In genomic region chr9:98482248-98482647, GRCh38 we compare ENCODE assay signal across 18 cellular contexts.
"Had no signal": no experiment of that assay in that cellular context is flagged by ENCODE, and none has a peak within 500 bp of the region (broad histone marks: within the 10 kb centered on the region; RNA-seq: fewer than 3 reads in every experiment).

No MANE protein-coding gene starts in this region.

- H3K4me2 ChIP-seq: hepatocyte had no signal

- H3K27me3 ChIP-seq: cardiac muscle cell, hepatocyte, testis had no signal

- H3K27me3 Mint-ChIP-seq: activated naive CD8-positive, alpha-beta T cell treated with anti-CD3 and anti-CD28 coated beads, Interleukin-2, amount 10 ng/mL, durations not matched to agents 7 days and 5 days had no signal

- ATAC-seq: activated T-cell treated with anti-CD3 and anti-CD28 coated beads, Interleukin-2, amount 50 U/mL, for 72 hours; gastroesophageal sphincter; stimulated activated naive CD8-positive, alpha-beta T cell treated with anti-CD3 and anti-CD28 coated beads, Interleukin-15, Interleukin-2, amounts not matched to agents 100 U/mL and 50 U/mL, for 24 hours had no signal

- H3K4me1 ChIP-seq: esophagus squamous epithelium, gastroesophageal sphincter, sigmoid colon, testis had no signal

- H3K4me1 Mint-ChIP-seq: activated CD4-positive, alpha-beta memory T cell treated with anti-CD3 and anti-CD28 coated beads, Interleukin-2, amount 10 ng/mL, durations not matched to agents 7 days and 5 days; activated naive CD8-positive, alpha-beta T cell treated with anti-CD3 and anti-CD28 coated beads, Interleukin-2, amount 10 ng/mL, durations not matched to agents 7 days and 5 days had no signal

- H3K9me3 ChIP-seq: esophagus squamous epithelium, gastroesophageal sphincter, sigmoid colon, testis had no signal

- H3K79me2 ChIP-seq: hepatocyte had no signal

- H3K36me3 Mint-ChIP-seq: activated naive CD8-positive, alpha-beta T cell treated with anti-CD3 and anti-CD28 coated beads, Interleukin-2, amount 10 ng/mL, durations not matched to agents 7 days and 5 days had no signal

- H3K4me3 Mint-ChIP-seq: activated CD4-positive, alpha-beta memory T cell treated with anti-CD3 and anti-CD28 coated beads, Interleukin-2, amount 10 ng/mL, durations not matched to agents 7 days and 5 days; activated naive CD8-positive, alpha-beta T cell treated with anti-CD3 and anti-CD28 coated beads, Interleukin-2, amount 10 ng/mL, durations not matched to agents 7 days and 5 days; activated T-cell treated with anti-CD3 and anti-CD28 coated beads, Interleukin-2, amount 50 U/mL, for 72 hours; nephron progenitor cell had no signal

- H3K27ac ChIP-seq: cardiac muscle cell, esophagus squamous epithelium, gastroesophageal sphincter, hepatocyte, sigmoid colon, testis, VCaP had no signal

- H3K27ac Mint-ChIP-seq: activated CD4-positive, alpha-beta memory T cell treated with anti-CD3 and anti-CD28 coated beads, Interleukin-2, amount 10 ng/mL, durations not matched to agents 7 days and 5 days; activated naive CD8-positive, alpha-beta T cell treated with anti-CD3 and anti-CD28 coated beads, Interleukin-2, amount 10 ng/mL, durations not matched to agents 7 days and 5 days; activated T-cell treated with anti-CD3 and anti-CD28 coated beads, Interleukin-2, amount 50 U/mL, for 72 hours; nephron progenitor cell had no signal

- H3K36me3 ChIP-seq: cardiac muscle cell, esophagus squamous epithelium, gastroesophageal sphincter, sigmoid colon had no signal

- DNase-seq: activated CD4-positive, alpha-beta memory T cell treated with anti-CD3 and anti-CD28 coated beads, Interleukin-2, amount 10 ng/mL, durations not matched to agents 7 days and 5 days; activated gamma-delta T cell treated with Interleukin-2 at 50 U/mL for 16 hours; activated naive CD8-positive, alpha-beta T cell treated with anti-CD3 and anti-CD28 coated beads, Interleukin-2, amount 10 ng/mL, durations not matched to agents 7 days and 5 days; activated T-cell treated with anti-CD3 and anti-CD28 coated beads, Interleukin-2, amount 50 U/mL, for 72 hours; aorta; esophagus squamous epithelium; kidney glomerular epithelial cell; nephron progenitor cell; sigmoid colon; stimulated activated CD4-positive, alpha-beta T cell treated with anti-CD3 and anti-CD28 coated beads, Interleukin-2, amount 100 ng/mL, for 48 hours; stimulated activated naive CD8-positive, alpha-beta T cell treated with anti-CD3 and anti-CD28 coated beads, Interleukin-15, Interleukin-2, amounts not matched to agents 100 U/mL and 50 U/mL, for 24 hours; T1000; testis had no signal

- H3K4me3 ChIP-seq: cardiac muscle cell, esophagus squamous epithelium, gastroesophageal sphincter, hepatocyte, sigmoid colon, testis had no signal

- FAIRE-seq: colon had no signal

- H2AFZ ChIP-seq: hepatocyte had no signal

- H3K9me3 Mint-ChIP-seq: activated CD4-positive, alpha-beta memory T cell treated with anti-CD3 and anti-CD28 coated beads, Interleukin-2, amount 10 ng/mL, durations not matched to agents 7 days and 5 days; activated naive CD8-positive, alpha-beta T cell treated with anti-CD3 and anti-CD28 coated beads, Interleukin-2, amount 10 ng/mL, durations not matched to agents 7 days and 5 days; activated T-cell treated with anti-CD3 and anti-CD28 coated beads, Interleukin-2, amount 50 U/mL, for 72 hours; nephron progenitor cell had no signal
